In genomic region chr5:35518104-35518503, GRCh38 we compare ENCODE assay signal across 1 cellular context.
TF ChIP-seq lines count a peak whose summit lies in the region.

No MANE protein-coding gene starts in this region.

TF ChIP-seq in GM12878, 131 proteins besides CTCF, POLR2A, EP300 and RAD21 (continued from another document and continues in another):
- TF ChIP-seq PRDM15 (CRISPR knock-in tag; IDR thresholded peaks at IDR 0.05) (no peak), MXI1 (IDR thresholded peaks at IDR 0.05; ENCODE audit: low read depth, low read length) (peak; percentile 59; the same call in 1 of the 2 replicates), JUNB (IDR thresholded peaks at IDR 0.05) (no peak), ZNF217 (IDR thresholded peaks at IDR 0.05) (0 out of 2 replicates have a peak, but pooled peaks have one; percentile 69), CREB1 (IDR thresholded peaks at IDR 0.05; ENCODE audit: low read depth) (no peak), ELK1 (IDR thresholded peaks at IDR 0.05; ENCODE audit: low read depth, low read length) (no peak), NBN (IDR thresholded peaks at IDR 0.05) (peak; percentile 62; the same call in 1 of the 2 replicates), HSF1 (IDR thresholded peaks at IDR 0.05; ENCODE audit: low read depth, low read length) (no peak), CEBPZ (IDR thresholded peaks at IDR 0.05; ENCODE audit: low read depth, low read length) (no peak), STAT3 (IDR thresholded peaks at IDR 0.05; ENCODE audit: low read depth, low read length) (no peak), CEBPB (IDR thresholded peaks at IDR 0.05; ENCODE audit: borderline replicate concordance in 1 of 2, low read depth in 2 of 2, low read length in 2 of 2) (no peak), CHD4 (IDR thresholded peaks at IDR 0.05) (no peak), IKZF2 (IDR thresholded peaks at IDR 0.05) (peak; percentile 88; a peak in 3 of 4 replicates), MEF2A (IDR thresholded peaks at IDR 0.05; ENCODE audit: insufficient read depth, low read depth, low read length) (no peak), STAT1 (conservative IDR thresholded peaks at IDR 0.05) (no peak), GABPA (IDR thresholded peaks at IDR 0.05; ENCODE audit: low read depth) (no peak), MYB (IDR thresholded peaks at IDR 0.05; ENCODE audit: borderline replicate concordance, low read depth, low read length) (no peak), RUNX3 (IDR thresholded peaks at IDR 0.05; ENCODE audit: low read length) (no peak), SMAD5 (IDR thresholded peaks at IDR 0.05; ENCODE audit: low read depth) (no peak), TBL1XR1 (IDR thresholded peaks at IDR 0.05; ENCODE audit: low read depth, low read length) (no peak), BHLHE40 (IDR thresholded peaks at IDR 0.05; ENCODE audit: borderline replicate concordance in 1 of 2, low read depth in 2 of 2, low read length in 1 of 2) (peak; percentile 79 to 88), EZH2 (IDR thresholded peaks at IDR 0.05; ENCODE audit: borderline replicate concordance, control insufficient read depth, low read depth, low read length) (no peak), FOS (IDR thresholded peaks at IDR 0.05; ENCODE audit: borderline replicate concordance, extremely low read depth, insufficient read length) (no peak), WRNIP1 (IDR thresholded peaks at IDR 0.05; ENCODE audit: borderline replicate concordance, low read depth, low read length) (no peak), RELA (IDR thresholded peaks at IDR 0.05; ENCODE audit: borderline replicate concordance, partially characterized antibody) (no peak), ZNF592 (IDR thresholded peaks at IDR 0.05) (no peak), SP1 (IDR thresholded peaks at IDR 0.05; ENCODE audit: low read depth, low read length) (no peak), EED (IDR thresholded peaks at IDR 0.05; ENCODE audit: low read depth) (no peak), ZZZ3 (IDR thresholded peaks at IDR 0.05; ENCODE audit: control insufficient read depth, insufficient read length, low read depth) (no peak), CHD2 (IDR thresholded peaks at IDR 0.05; ENCODE audit: borderline replicate concordance, low read depth, low read length) (peak; percentile 71; the same call in 1 of the 2 replicates), RB1 (IDR thresholded peaks at IDR 0.05; ENCODE audit: borderline replicate concordance) (no peak), ZNF207 (IDR thresholded peaks at IDR 0.05; ENCODE audit: borderline replicate concordance) (no peak), RBBP5 (conservative IDR thresholded peaks at IDR 0.05) (no peak), SMARCA5 (IDR thresholded peaks at IDR 0.05) (peak; percentile 66; the same call in 1 of the 2 replicates), CHD1 (IDR thresholded peaks at IDR 0.05; ENCODE audit: low read depth, low read length) (no peak), YY1 (IDR thresholded peaks at IDR 0.05; ENCODE audit: low read depth, low read length) (no peak), PAX5 (IDR thresholded peaks at IDR 0.05; ENCODE audit: borderline replicate concordance, low read depth, low read length) (no peak), MLLT1 (IDR thresholded peaks at IDR 0.05) (0 out of 2 replicates have a peak, but pooled peaks have one; percentile 40), PKNOX1 (IDR thresholded peaks at IDR 0.05) (peak; percentile 86), SUPT20H (IDR thresholded peaks at IDR 0.05; ENCODE audit: borderline replicate concordance, control insufficient read depth, low read depth, low read length) (no peak), YBX1 (IDR thresholded peaks at IDR 0.05) (no peak), MAX (IDR thresholded peaks at IDR 0.05; ENCODE audit: low read depth, low read length) (peak; percentile 33; the same call in 1 of the 2 replicates), ATF3 (IDR thresholded peaks at IDR 0.05; ENCODE audit: borderline replicate concordance, extremely low read depth, low read depth, low read length) (no peak), CBX3 (IDR thresholded peaks at IDR 0.05; ENCODE audit: borderline replicate concordance, low read depth) (no peak), SIX5 (IDR thresholded peaks at IDR 0.05; ENCODE audit: low read depth, low read length, severe bottlenecking) (no peak)
